28 cellular contexts compared by ENCODE assay signal in the genomic region with DNA sequence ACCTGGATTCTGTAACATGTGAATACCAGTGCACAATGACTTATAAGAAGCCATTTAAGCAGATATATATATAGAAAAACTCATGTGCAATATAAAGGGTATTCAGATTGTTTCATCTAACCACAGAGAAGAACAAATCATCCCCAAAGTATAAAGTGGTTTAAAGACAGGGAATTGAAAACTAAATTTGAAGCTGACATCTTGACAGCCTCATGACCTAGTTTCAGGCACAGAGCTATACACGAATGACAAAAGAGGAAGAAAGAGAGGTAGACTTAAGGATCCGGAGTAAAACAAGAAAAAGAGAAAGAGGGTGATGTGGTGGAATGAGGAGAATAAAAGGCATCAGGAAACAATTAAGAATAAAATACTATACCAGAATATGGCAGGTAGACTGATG.
"Had no signal": no experiment of that assay in that cellular context is flagged by ENCODE, and none has a peak within 500 bp of the region (broad histone marks: within the 10 kb centered on the region; RNA-seq: fewer than 3 reads in every experiment).

No MANE protein-coding gene starts in this region.

- H3K36me3 Mint-ChIP-seq: activated CD4-positive, alpha-beta memory T cell treated with anti-CD3 and anti-CD28 coated beads for 36 hours; activated naive CD4-positive, alpha-beta T cell treated with anti-CD3 and anti-CD28 coated beads, Interleukin-2, amount 50 U/mL, for 72 hours; brain had no signal

- ATAC-seq: activated CD4-positive, alpha-beta T cell treated with anti-CD3 and anti-CD28 coated beads for 36 hours; activated T-cell treated with anti-CD3 and anti-CD28 coated beads, Interleukin-2, amount 50 U/mL, for 4 hours had no signal

- DNase-seq: activated CD4-positive, alpha-beta memory T cell treated with anti-CD3 and anti-CD28 coated beads for 36 hours; activated CD4-positive, alpha-beta T cell treated with anti-CD3 and anti-CD28 coated beads for 36 hours; activated CD4-positive, alpha-beta T cell treated with anti-CD3 and anti-CD28 coated beads, Interleukin-2, amount 50 U/mL, for 1 hour; activated CD8-positive, alpha-beta memory T cell treated with anti-CD3 and anti-CD28 coated beads, Interleukin-2, amount 50 U/mL, for 4 hours; activated effector memory CD4-positive, alpha-beta T cell treated with anti-CD3 and anti-CD28 coated beads, Interleukin-2, amount 50 U/mL, for 16 hours; activated naive CD4-positive, alpha-beta T cell; activated T-cell treated with anti-CD3 and anti-CD28 coated beads for 4 hours; activated T-cell treated with anti-CD3 and anti-CD28 coated beads, Interleukin-2, amount 50 U/mL, for 4 hours; adrenal gland; cerebellar nuclear complex; Karpas-422; KBM-7; NCI-H1048; NCI-H1105 treated with DMSO at 0.1 percent for 48 hours; NCI-H1436; NCI-H1694; NCI-H1930; NCI-H2081 treated with DMSO at 0.1 percent for 48 hours; NCI-H345; NCI-H524 treated with DMSO at 0.1 percent for 48 hours; NK-92 treated with Interleukin-12 subunit alpha and Interleukin-12 subunit beta, amount 100 ng/mL, for 24 hours; PC-9; Right ventricle myocardium superior had no signal

- H3K4me3 Mint-ChIP-seq: activated CD4-positive, alpha-beta memory T cell treated with anti-CD3 and anti-CD28 coated beads for 36 hours; activated CD4-positive, alpha-beta T cell treated with anti-CD3 and anti-CD28 coated beads for 36 hours; activated T-cell treated with anti-CD3 and anti-CD28 coated beads, Interleukin-2, amount 50 U/mL, for 4 hours; activated T-helper 1 cell treated with anti-CD3 and anti-CD28 coated beads, Interleukin-12 subunit alpha, Interleukin-12 subunit beta, Interleukin-2, Interleukin-4 antibody, amounts not matched to agents 30 ng/mL and 10 ng/mL and 1 ng/mL, durations not matched to agents 14 hours and 24 hours and 36 hours; brain; T-helper 2 cell treated with Interferon-gamma antibody and Interleukin-4, amounts not matched to agents 5 μg/mL and 100 μg/mL, for 36 hours had no signal

- H3K4me3 ChIP-seq: adrenal gland, PC-9 had no signal

- H3K4me2 ChIP-seq: PC-9 had no signal

- H3K27ac Mint-ChIP-seq: activated CD4-positive, alpha-beta memory T cell treated with anti-CD3 and anti-CD28 coated beads for 36 hours; activated CD4-positive, alpha-beta T cell treated with anti-CD3 and anti-CD28 coated beads for 36 hours; activated naive CD4-positive, alpha-beta T cell treated with anti-CD3 and anti-CD28 coated beads, Interleukin-2, amount 50 U/mL, for 72 hours; activated T-helper 1 cell treated with anti-CD3 and anti-CD28 coated beads, Interleukin-12 subunit alpha, Interleukin-12 subunit beta, Interleukin-2, Interleukin-4 antibody, amounts not matched to agents 30 ng/mL and 10 ng/mL and 1 ng/mL, durations not matched to agents 14 hours and 24 hours and 36 hours; brain; T-helper 2 cell treated with Interferon-gamma antibody and Interleukin-4, amounts not matched to agents 5 μg/mL and 100 μg/mL, for 36 hours had no signal

- H3K9me3 ChIP-seq: adrenal gland had no signal

- H3K27me3 ChIP-seq: adrenal gland had no signal

- H3K27me3 Mint-ChIP-seq: activated CD4-positive, alpha-beta T cell treated with anti-CD3 and anti-CD28 coated beads for 36 hours; brain had no signal

- H2AFZ ChIP-seq: PC-9 had no signal

- H3K36me3 ChIP-seq: adrenal gland had no signal

- H3K27ac ChIP-seq: adrenal gland, PC-9 had no signal

- H3K4me1 ChIP-seq: adrenal gland had no signal

- FAIRE-seq: TTC549 had no signal

- H3K9me3 Mint-ChIP-seq: activated CD4-positive, alpha-beta memory T cell treated with anti-CD3 and anti-CD28 coated beads for 36 hours; activated T-cell treated with anti-CD3 and anti-CD28 coated beads, Interleukin-2, amount 50 U/mL, for 4 hours; activated T-helper 1 cell treated with anti-CD3 and anti-CD28 coated beads, Interleukin-12 subunit alpha, Interleukin-12 subunit beta, Interleukin-2, Interleukin-4 antibody, amounts not matched to agents 30 ng/mL and 10 ng/mL and 1 ng/mL, durations not matched to agents 14 hours and 24 hours and 36 hours; T-helper 2 cell treated with Interferon-gamma antibody and Interleukin-4, amounts not matched to agents 5 μg/mL and 100 μg/mL, for 36 hours had no signal
